In the genomic region with DNA sequence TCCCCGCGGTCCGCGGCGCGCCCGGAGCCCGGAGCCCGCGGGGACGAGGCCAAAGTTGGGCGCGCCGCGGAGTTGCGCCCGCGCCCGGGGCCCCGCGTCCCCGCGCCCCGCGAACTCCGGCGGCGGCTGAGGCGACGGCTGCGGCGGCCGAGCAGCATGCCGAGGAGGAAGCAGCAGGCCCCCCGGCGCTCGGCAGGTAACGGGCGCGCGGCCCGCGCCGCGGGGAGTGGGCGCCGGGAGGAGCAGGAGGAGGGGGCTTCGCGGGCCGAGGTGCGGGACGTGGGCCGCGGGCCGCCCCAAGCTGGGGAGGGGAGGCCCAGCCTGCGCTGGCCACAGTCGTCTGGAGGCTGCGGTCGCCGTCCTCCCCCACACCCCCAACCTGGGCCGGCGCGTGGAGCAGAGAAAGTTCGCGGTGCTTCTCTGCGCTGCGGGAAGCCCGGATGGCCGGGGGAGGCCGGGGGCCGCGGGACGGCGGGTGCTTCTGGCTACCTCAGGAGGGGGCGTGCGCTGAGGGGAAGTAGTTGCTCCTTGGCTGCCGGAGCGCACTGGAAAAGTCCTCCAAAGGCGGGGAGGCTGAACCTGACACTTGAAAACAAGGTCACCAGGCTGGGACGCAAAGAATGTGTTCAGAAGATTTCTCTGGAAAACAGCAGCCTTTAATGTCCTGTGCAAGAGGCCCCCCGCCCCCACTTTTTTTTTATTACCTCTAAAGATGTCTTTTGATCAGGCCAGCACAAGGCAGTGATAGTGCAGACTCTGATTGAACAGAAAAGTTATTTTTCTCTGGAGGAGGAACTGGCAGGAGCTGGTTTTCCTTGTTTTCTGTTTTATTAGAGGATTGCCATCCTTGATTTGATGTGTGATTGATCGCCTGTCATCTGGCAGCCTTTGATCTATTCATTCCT, we compare ENCODE assay signal across 7 cellular contexts. TPM values are rescaled to one million over a fixed set of nuclear protein-coding genes. Genes with fewer than 3 reads are reported as not detected.
A peak's percentile ranks its signal among the peaks of the same experiment; 100 is the strongest.
DNase-seq lines count a peak whose midpoint lies in the region; ATAC-seq and TF ChIP-seq lines count a peak whose summit lies in the region.

No MANE protein-coding gene starts in this region.

- TF ChIP-seq POLR2A in gastroesophageal sphincter (IDR thresholded peaks at IDR 0.05) = peak in 1 of 2 donors; percentile 42

- no peak for TF ChIP-seq EP300 in gastroesophageal sphincter (IDR thresholded peaks at IDR 0.05)

- no peaks in the 10 kb centered on the region for H3K27me3 ChIP-seq in Loucy (ENCODE audit: insufficient read depth, low read length, poor library complexity, severe bottlenecking)
- no peaks in the 10 kb centered on the region for H3K27me3 ChIP-seq in gastroesophageal sphincter

- peaks cover 77% of the 10 kb centered on the region for H3K79me2 ChIP-seq in Loucy (ENCODE audit: insufficient read depth, low read length)

- H3K9ac ChIP-seq in ES-I3 (ENCODE audit: low read depth, low read length) (peak overlapping the region; percentile 59; the same call in 1 of the 2 replicates), Loucy (ENCODE audit: low read depth, low read length, poor library complexity, severe bottlenecking) (peak overlapping the region; percentile 59)

- H3F3A ChIP-seq in Loucy (ENCODE audit: low read depth) = peaks cover 4% of the 10 kb centered on the region; the same call in 1 of the 2 replicates

- peak overlapping the region; percentile 86 for H3K4me2 ChIP-seq in Loucy (ENCODE audit: low read depth, low read length, poor library complexity, severe bottlenecking)

- H2AFZ ChIP-seq in Loucy (ENCODE audit: low read length) = no peak overlapping the region

- peak overlapping the region; percentile 73 for H3K4me3 ChIP-seq in Loucy (ENCODE audit: low read length, poor library complexity, severe bottlenecking)
- peak overlapping the region; percentile 77 to 100 for H3K4me3 ChIP-seq in gastroesophageal sphincter

- H3K4me3 Mint-ChIP-seq in activated T-cell treated with anti-CD3 and anti-CD28 coated beads, Interleukin-2, amount 50 U/mL, for 4 hours = peak overlapping the region; percentile 84

- 0 to 2% methylated on average over 1 to 9 of the region's 82 CpGs for WGBS in gastroesophageal sphincter (ENCODE audit: low coverage in 1 of 2), 2 donors

- H3K9me2 ChIP-seq in Loucy (replicated peaks; ENCODE audit: low read depth, low read length) = no peaks in the 10 kb centered on the region

- H3K36me3 Mint-ChIP-seq in activated T-cell treated with anti-CD3 and anti-CD28 coated beads, Interleukin-2, amount 50 U/mL, for 4 hours (ENCODE audit: insufficient read depth) = no peaks in the 10 kb centered on the region

- H3K4me1 Mint-ChIP-seq in activated T-cell treated with anti-CD3 and anti-CD28 coated beads, Interleukin-2, amount 50 U/mL, for 4 hours (ENCODE audit: low read depth) = peaks cover 68% of the 10 kb centered on the region

- H3K9me3 ChIP-seq in ES-I3 (ENCODE audit: control insufficient read depth, insufficient read depth, low read length) (no peaks in the 10 kb centered on the region), Loucy (ENCODE audit: insufficient read depth, low read depth, low read length) (no peaks in the 10 kb centered on the region), gastroesophageal sphincter (no peaks in the 10 kb centered on the region)

- ATAC-seq in activated T-cell treated with anti-CD3 and anti-CD28 coated beads, Interleukin-2, amount 50 U/mL, for 4 hours = no peak
- ATAC-seq in gastroesophageal sphincter = no peak
- ATAC-seq in omental fat pad (ENCODE audit: low FRiP score) = peak; percentile 6
- ATAC-seq in HG03342 (IDR thresholded peaks at IDR 0.05; ENCODE audit: unreplicated experiment) = no peak

- no peaks in the 10 kb centered on the region for H3K27me3 Mint-ChIP-seq in activated T-cell treated with anti-CD3 and anti-CD28 coated beads, Interleukin-2, amount 50 U/mL, for 4 hours (ENCODE audit: low read depth)

- TF ChIP-seq CTCF in Loucy (conservative IDR thresholded peaks at IDR 0.05; ENCODE audit: low read length) (no peak), gastroesophageal sphincter (IDR thresholded peaks at IDR 0.05) (no peak), omental fat pad (IDR thresholded peaks at IDR 0.05) (no peak)

- peaks cover 6% of the 10 kb centered on the region for H3K4me1 ChIP-seq in ES-I3 (ENCODE audit: insufficient read depth, low read length)
- peaks cover 57% of the 10 kb centered on the region for H3K4me1 ChIP-seq in Loucy (ENCODE audit: insufficient read depth, low read length, poor library complexity, severe bottlenecking)
- peaks cover under 1 to 62% (median 5%) of the 10 kb centered on the region in 3 donors for H3K4me1 ChIP-seq in gastroesophageal sphincter

- peak overlapping the region; percentile 89 to 94 (median 91) for H3K27ac ChIP-seq in gastroesophageal sphincter

- H3K9me3 Mint-ChIP-seq in activated T-cell treated with anti-CD3 and anti-CD28 coated beads, Interleukin-2, amount 50 U/mL, for 4 hours = no peaks in the 10 kb centered on the region

- DNase-seq in activated T-cell treated with anti-CD3 and anti-CD28 coated beads, Interleukin-2, amount 50 U/mL, for 4 hours = no peak
- DNase-seq in omental fat pad (ENCODE audit: low spot score) (no peak), NCI-H1048 (lab: John Stamatoyannopoulos, UW) (no peak)

- H4K20me1 ChIP-seq in Loucy (ENCODE audit: insufficient read depth, low read length, poor library complexity, severe bottlenecking) = peaks cover 47% of the 10 kb centered on the region

- H3K36me3 ChIP-seq in ES-I3 (ENCODE audit: insufficient read depth, low read length) = no peaks in the 10 kb centered on the region
- H3K36me3 ChIP-seq in Loucy (ENCODE audit: insufficient read depth, low read length) = no peaks in the 10 kb centered on the region
- no peaks in the 10 kb centered on the region for H3K36me3 ChIP-seq in gastroesophageal sphincter

RNA-seq across cellular contexts. Expression of a gene that starts 1.4 kb away (rescaled TPM):
- total RNA-seq in activated T-cell treated with anti-CD3 and anti-CD28 coated beads, Interleukin-2, amount 50 U/mL, for 4 hours = 10 to 100 TPM; 10.8 to 13.6 (median 12.5) TPM
- total RNA-seq in gastroesophageal sphincter (10 to 100 TPM; 22.3 to 41.7 (median 33.8) TPM), omental fat pad (10 to 100 TPM; 11.6 to 18.4 (median 13.7) TPM)

RNA-seq across cellular contexts. Expression of a gene that starts 3.0 kb away (rescaled TPM):
- 10 to 100 TPM in 1 of 3 donors, 1 to 10 TPM in 2; 8.9 to 12.8 (median 9.2) TPM for total RNA-seq in activated T-cell treated with anti-CD3 and anti-CD28 coated beads, Interleukin-2, amount 50 U/mL, for 4 hours
- total RNA-seq in gastroesophageal sphincter (10 to 100 TPM; 24.9 to 46.8 (median 29.6) TPM), omental fat pad (10 to 100 TPM; 16.9 to 24.3 (median 21.1) TPM)
